Comparison of ENCODE assay signal across 30 cellular contexts in genomic region chrX:70922776-70923473, GRCh38. TPM values are rescaled to one million over a fixed set of nuclear protein-coding genes. Genes with fewer than 3 reads are reported as not detected.
"Had no signal": no experiment of that assay in that cellular context is flagged by ENCODE, and none has a peak within 500 bp of the region (broad histone marks: within the 10 kb centered on the region; RNA-seq: fewer than 3 reads in every experiment).

No MANE protein-coding gene starts in this region.

- H3K4me3 ChIP-seq: breast epithelium, esophagus muscularis mucosa, heart left ventricle, left lung, lower lobe of right lung, right atrium auricular region, thoracic aorta, uterus had no signal

- H3K27me3 Mint-ChIP-seq: type B pancreatic cell had no signal

- H3K4me1 ChIP-seq: breast epithelium, esophagus muscularis mucosa, foreskin keratinocyte, heart left ventricle, left lung, lower lobe of right lung, right atrium auricular region, uterus had no signal

- H3K9me3 ChIP-seq: breast epithelium, esophagus muscularis mucosa, heart left ventricle, left lung, lower lobe of right lung, right atrium auricular region, thoracic aorta, uterus had no signal

- ATAC-seq: activated CD4-positive, alpha-beta T cell treated with anti-CD3 and anti-CD28 coated beads for 36 hours; activated CD8-positive, alpha-beta T cell treated with anti-CD3 and anti-CD28 coated beads, Interleukin-2, amount 10 ng/mL, durations not matched to agents 7 days and 5 days; foreskin keratinocyte; heart left ventricle; left lung; lower lobe of right lung; natural killer cell; stimulated activated naive CD8-positive, alpha-beta T cell treated with anti-CD3 and anti-CD28 coated beads, Interleukin-15, Interleukin-2, amounts not matched to agents 100 U/mL and 50 U/mL, for 24 hours had no signal

- H3K36me3 ChIP-seq: breast epithelium, esophagus muscularis mucosa, heart left ventricle, left lung, lower lobe of right lung, right atrium auricular region, thoracic aorta, uterus had no signal

- H3K27ac Mint-ChIP-seq: activated CD4-positive, alpha-beta T cell treated with anti-CD3 and anti-CD28 coated beads for 36 hours; activated CD8-positive, alpha-beta T cell treated with anti-CD3 and anti-CD28 coated beads, Interleukin-2, amount 10 ng/mL, durations not matched to agents 7 days and 5 days; activated naive CD4-positive, alpha-beta T cell treated with anti-CD3 and anti-CD28 coated beads for 36 hours; activated naive CD8-positive, alpha-beta T cell treated with anti-CD3 and anti-CD28 coated beads, Interleukin-2, amount 10 ng/mL, durations not matched to agents 7 days and 5 days; activated T-helper 1 cell treated with anti-CD3 and anti-CD28 coated beads, Interleukin-12 subunit alpha, Interleukin-12 subunit beta, Interleukin-2, Interleukin-4 antibody, amounts not matched to agents 30 ng/mL and 10 ng/mL and 1 ng/mL, durations not matched to agents 14 hours and 24 hours and 36 hours; dendritic cell treated with granulocyte-macrophage colony-stimulating factor and Interleukin-4, amounts not matched to agents 40 ng/mL and 50 ng/mL, for 4 days; natural killer cell; T-helper 2 cell treated with Interferon-gamma antibody and Interleukin-4, amounts not matched to agents 5 μg/mL and 100 μg/mL, for 36 hours; type B pancreatic cell had no signal

- DNase-seq: activated CD4-positive, alpha-beta T cell treated with anti-CD3 and anti-CD28 coated beads for 36 hours; activated CD4-positive, CD25-positive, alpha-beta regulatory T cell; activated CD8-positive, alpha-beta T cell treated with anti-CD3 and anti-CD28 coated beads, Interleukin-2, amount 10 ng/mL, durations not matched to agents 7 days and 5 days; activated effector memory CD4-positive, alpha-beta T cell treated with anti-CD3 and anti-CD28 coated beads, Interleukin-2, amount 50 U/mL, for 16 hours; activated naive CD4-positive, alpha-beta T cell treated with anti-CD3 and anti-CD28 coated beads for 36 hours; activated naive CD8-positive, alpha-beta T cell treated with anti-CD3 and anti-CD28 coated beads, Interleukin-2, amount 10 ng/mL, durations not matched to agents 7 days and 5 days; foreskin keratinocyte; heart left ventricle; hypothalamus; left lung; lower lobe of right lung; mesenchymal stem cell; natural killer cell; stimulated activated CD4-positive, alpha-beta T cell treated with anti-CD3 and anti-CD28 coated beads, Interleukin-2, amount 100 ng/mL, for 48 hours; stimulated activated naive CD8-positive, alpha-beta T cell treated with anti-CD3 and anti-CD28 coated beads, Interleukin-15, Interleukin-2, amounts not matched to agents 100 U/mL and 50 U/mL, for 24 hours; uterus had no signal

- H3K9me3 Mint-ChIP-seq: activated naive CD4-positive, alpha-beta T cell treated with anti-CD3 and anti-CD28 coated beads for 36 hours; activated naive CD8-positive, alpha-beta T cell treated with anti-CD3 and anti-CD28 coated beads, Interleukin-2, amount 10 ng/mL, durations not matched to agents 7 days and 5 days; activated T-helper 1 cell treated with anti-CD3 and anti-CD28 coated beads, Interleukin-12 subunit alpha, Interleukin-12 subunit beta, Interleukin-2, Interleukin-4 antibody, amounts not matched to agents 30 ng/mL and 10 ng/mL and 1 ng/mL, durations not matched to agents 14 hours and 24 hours and 36 hours; central memory CD8-positive, alpha-beta T cell; dendritic cell treated with granulocyte-macrophage colony-stimulating factor and Interleukin-4, amounts not matched to agents 40 ng/mL and 50 ng/mL, for 4 days; natural killer cell; T-helper 2 cell treated with Interferon-gamma antibody and Interleukin-4, amounts not matched to agents 5 μg/mL and 100 μg/mL, for 36 hours; type B pancreatic cell had no signal

- H3K4me1 Mint-ChIP-seq: central memory CD8-positive, alpha-beta T cell; natural killer cell had no signal

- H3K36me3 Mint-ChIP-seq: activated naive CD8-positive, alpha-beta T cell treated with anti-CD3 and anti-CD28 coated beads, Interleukin-2, amount 10 ng/mL, durations not matched to agents 7 days and 5 days; natural killer cell; type B pancreatic cell had no signal

- FAIRE-seq: islet of Langerhans had no signal

- H3K4me3 Mint-ChIP-seq: activated CD4-positive, alpha-beta T cell treated with anti-CD3 and anti-CD28 coated beads for 36 hours; activated CD8-positive, alpha-beta T cell treated with anti-CD3 and anti-CD28 coated beads, Interleukin-2, amount 10 ng/mL, durations not matched to agents 7 days and 5 days; activated naive CD4-positive, alpha-beta T cell treated with anti-CD3 and anti-CD28 coated beads for 36 hours; activated naive CD8-positive, alpha-beta T cell treated with anti-CD3 and anti-CD28 coated beads, Interleukin-2, amount 10 ng/mL, durations not matched to agents 7 days and 5 days; activated T-helper 1 cell treated with anti-CD3 and anti-CD28 coated beads, Interleukin-12 subunit alpha, Interleukin-12 subunit beta, Interleukin-2, Interleukin-4 antibody, amounts not matched to agents 30 ng/mL and 10 ng/mL and 1 ng/mL, durations not matched to agents 14 hours and 24 hours and 36 hours; central memory CD8-positive, alpha-beta T cell; dendritic cell treated with granulocyte-macrophage colony-stimulating factor and Interleukin-4, amounts not matched to agents 40 ng/mL and 50 ng/mL, for 4 days; natural killer cell; T-helper 2 cell treated with Interferon-gamma antibody and Interleukin-4, amounts not matched to agents 5 μg/mL and 100 μg/mL, for 36 hours; type B pancreatic cell had no signal

- H3K27ac ChIP-seq: breast epithelium, esophagus muscularis mucosa, foreskin keratinocyte, heart left ventricle, left lung, lower lobe of right lung, right atrium auricular region, thoracic aorta, uterus had no signal

- H3K27me3 ChIP-seq: esophagus muscularis mucosa, foreskin keratinocyte, left lung, right atrium auricular region, uterus had no signal

RNA-seq across cellular contexts. Expression of gene SLC7A3, which starts 8.0 kb away (rescaled TPM):
- total RNA-seq: activated T-helper 1 cell treated with anti-CD3 and anti-CD28 coated beads, Interleukin-12 subunit alpha, Interleukin-12 subunit beta, Interleukin-2, Interleukin-4 antibody, amounts not matched to agents 30 ng/mL and 10 ng/mL and 1 ng/mL, durations not matched to agents 14 hours and 24 hours and 36 hours; esophagus muscularis mucosa; foreskin keratinocyte; heart left ventricle; left lung; lower lobe of right lung; mononuclear cell; natural killer cell; pulmonary artery endothelial cell; right atrium auricular region; subcutaneous adipose tissue; thoracic aorta had no signal
- polyA plus RNA-seq: foreskin keratinocyte, heart left ventricle had no signal

RNA-seq across cellular contexts. Expression of gene TEX11, which starts 14.4 kb away (rescaled TPM):
- total RNA-seq: activated CD4-positive, alpha-beta T cell treated with anti-CD3 and anti-CD28 coated beads for 36 hours; activated CD8-positive, alpha-beta T cell treated with anti-CD3 and anti-CD28 coated beads, Interleukin-2, amount 10 ng/mL, durations not matched to agents 7 days and 5 days; activated naive CD4-positive, alpha-beta T cell treated with anti-CD3 and anti-CD28 coated beads for 36 hours; activated naive CD8-positive, alpha-beta T cell treated with anti-CD3 and anti-CD28 coated beads, Interleukin-2, amount 10 ng/mL, durations not matched to agents 7 days and 5 days; activated T-helper 1 cell treated with anti-CD3 and anti-CD28 coated beads, Interleukin-12 subunit alpha, Interleukin-12 subunit beta, Interleukin-2, Interleukin-4 antibody, amounts not matched to agents 30 ng/mL and 10 ng/mL and 1 ng/mL, durations not matched to agents 14 hours and 24 hours and 36 hours; breast epithelium; esophagus muscularis mucosa; foreskin keratinocyte; heart left ventricle; left lung; lower lobe of right lung; mononuclear cell; natural killer cell; omental fat pad; pulmonary artery endothelial cell; right atrium auricular region; subcutaneous adipose tissue; thoracic aorta had no signal
- polyA plus RNA-seq: foreskin keratinocyte, heart left ventricle had no signal
